8 cellular contexts compared by ENCODE assay signal in the genomic region with DNA sequence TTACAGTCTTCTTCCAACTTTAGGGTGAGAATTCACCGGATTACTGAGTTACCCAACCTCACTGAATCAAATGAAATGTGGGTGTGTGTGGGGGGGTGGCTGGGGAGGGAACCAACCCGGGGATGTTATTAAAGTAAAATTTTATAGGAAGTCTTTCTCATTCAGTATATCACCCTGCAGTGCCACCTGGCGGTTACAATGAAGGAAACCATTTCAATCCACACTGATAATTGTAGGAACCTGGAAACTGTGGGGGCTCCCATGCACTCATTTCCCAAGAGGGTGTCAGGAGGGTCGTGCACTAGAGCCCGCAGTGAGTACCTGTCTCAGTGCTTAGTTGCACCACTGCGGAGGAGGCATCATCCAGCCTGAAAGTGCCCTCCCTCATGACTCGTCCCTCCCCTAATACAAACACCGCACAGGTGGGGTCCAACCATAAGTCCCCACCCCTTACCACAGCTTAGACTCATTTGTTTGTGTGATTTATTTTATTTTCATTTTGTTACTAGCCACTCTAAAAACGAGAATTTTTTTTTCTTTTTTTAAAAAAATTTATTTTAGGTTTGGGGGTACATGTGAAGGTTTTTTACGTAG. TPM values are rescaled to one million over a fixed set of nuclear protein-coding genes. Genes with fewer than 3 reads are reported as not detected.
DNase-seq lines count a peak whose midpoint lies in the region; ATAC-seq and TF ChIP-seq lines count a peak whose summit lies in the region.

No MANE protein-coding gene starts in this region.

- peak; percentile 72 for TF ChIP-seq CTCF in DOHH2 (IDR thresholded peaks at IDR 0.05; ENCODE audit: low read depth, low read length, poor library complexity, severe bottlenecking)
- peak; percentile 91 for TF ChIP-seq CTCF in KMS-11 (conservative IDR thresholded peaks at IDR 0.05; ENCODE audit: low read depth, low read length)
- TF ChIP-seq CTCF in SU-DHL-6 (IDR thresholded peaks at IDR 0.05; ENCODE audit: insufficient read depth, low read length, poor library complexity, severe bottlenecking) = peak; percentile 64
- peak; percentile 33 to 72 (median 52) for TF ChIP-seq CTCF in breast epithelium (IDR thresholded peaks at IDR 0.05)

- H3F3A ChIP-seq in DOHH2 (ENCODE audit: control insufficient read depth, insufficient read depth) (no peaks in the 10 kb centered on the region), SU-DHL-6 (ENCODE audit: insufficient read depth) (no peaks in the 10 kb centered on the region)

- DNase-seq in breast epithelium (ENCODE audit: low spot score in 2 of 2) (peak in 1 of 2 donors; percentile 30), kidney tubule cell (ENCODE audit: low spot score) (peak; percentile 60), immature natural killer cell (no peak)
- DNase-seq in stimulated activated CD8-positive, alpha-beta memory T cell treated with anti-CD3 and anti-CD28 coated beads, Interleukin-12 subunit alpha, Interleukin-12 subunit beta, amount 100 ng/mL, for 1 hour (ENCODE audit: low read depth) = peak; percentile 2

- intact Hi-C loops in breast epithelium (cut with DNase I; ENCODE audit: low total_unique reads) = loop anchor here (10.0 kb wide), 1 partner anchor 191 kb away; no protein-coding TSS in a partner anchor

- H3K27ac Mint-ChIP-seq in immature natural killer cell = no peak overlapping the region

- no peaks in the 10 kb centered on the region for H3K4me1 ChIP-seq in DOHH2 (ENCODE audit: control insufficient read depth, low read length)
- no peaks in the 10 kb centered on the region for H3K4me1 ChIP-seq in KMS-11 (ENCODE audit: low read depth, poor library complexity, severe bottlenecking)
- no peaks in the 10 kb centered on the region for H3K4me1 ChIP-seq in breast epithelium

- H3K79me2 ChIP-seq in DOHH2 (ENCODE audit: control insufficient read depth, low read length) (no peaks in the 10 kb centered on the region), KMS-11 (ENCODE audit: insufficient read depth, low read depth) (no peaks in the 10 kb centered on the region), SU-DHL-6 (ENCODE audit: insufficient read depth, low read length) (no peaks in the 10 kb centered on the region)

- H3K9me3 ChIP-seq in DOHH2 (ENCODE audit: control insufficient read depth, insufficient read depth, low read length) (no peaks in the 10 kb centered on the region), SU-DHL-6 (ENCODE audit: insufficient read depth, low read length) (no peaks in the 10 kb centered on the region), breast epithelium (no peaks in the 10 kb centered on the region)

- H3K9me3 Mint-ChIP-seq in immature natural killer cell = no peaks in the 10 kb centered on the region

- H3K9me2 ChIP-seq in DOHH2 (replicated peaks; ENCODE audit: control insufficient read depth, low read length) (no peaks in the 10 kb centered on the region), SU-DHL-6 (replicated peaks; ENCODE audit: insufficient read depth, low read length) (no peaks in the 10 kb centered on the region)

- ATAC-seq in HG02588 (IDR thresholded peaks at IDR 0.05; ENCODE audit: unreplicated experiment) = no peak

- H3K27me3 ChIP-seq in DOHH2 (ENCODE audit: control insufficient read depth, low read length) (no peaks in the 10 kb centered on the region), KMS-11 (ENCODE audit: insufficient read depth, low read depth) (no peaks in the 10 kb centered on the region), SU-DHL-6 (ENCODE audit: low read length) (no peaks in the 10 kb centered on the region), breast epithelium (no peaks in the 10 kb centered on the region)

- no peak for TF ChIP-seq POLR2A in breast epithelium (IDR thresholded peaks at IDR 0.05)

- H3K27ac ChIP-seq in DOHH2 (ENCODE audit: low read depth, low read length) (no peak overlapping the region), KMS-11 (no peak overlapping the region), SU-DHL-6 (ENCODE audit: low read depth, low read length) (no peak overlapping the region), breast epithelium (no peak overlapping the region)

- no peaks in the 10 kb centered on the region for H3K36me3 ChIP-seq in DOHH2 (ENCODE audit: control insufficient read depth, low read length)
- no peaks in the 10 kb centered on the region for H3K36me3 ChIP-seq in KMS-11 (ENCODE audit: insufficient read depth)
- H3K36me3 ChIP-seq in SU-DHL-6 (ENCODE audit: low read length) = no peaks in the 10 kb centered on the region
- no peaks in the 10 kb centered on the region for H3K36me3 ChIP-seq in breast epithelium

- H3K4me3 Mint-ChIP-seq in immature natural killer cell = no peak overlapping the region

- H3K4me3 ChIP-seq in DOHH2 (ENCODE audit: low read length) (no peak overlapping the region), KMS-11 (IDR thresholded peaks at IDR 0.05; ENCODE audit: insufficient read depth, low read depth, low read length) (no peak overlapping the region), SU-DHL-6 (ENCODE audit: insufficient read depth, low read length, poor library complexity, severe bottlenecking) (no peak overlapping the region), breast epithelium (no peak overlapping the region)

- H3K9ac ChIP-seq in KMS-11 (no peak overlapping the region), SU-DHL-6 (ENCODE audit: low read length) (no peak overlapping the region)

- H3K36me3 Mint-ChIP-seq in immature natural killer cell = no peaks in the 10 kb centered on the region

- H2AFZ ChIP-seq in KMS-11 (ENCODE audit: low read depth) = no peak overlapping the region
- no peak overlapping the region for H2AFZ ChIP-seq in SU-DHL-6 (ENCODE audit: low read depth, low read length, severe bottlenecking)

- H3K4me2 ChIP-seq in DOHH2 (ENCODE audit: low read length) (no peak overlapping the region), KMS-11 (no peak overlapping the region), SU-DHL-6 (ENCODE audit: low read depth, low read length, poor library complexity, severe bottlenecking) (no peak overlapping the region)

- no peaks in the 10 kb centered on the region for H4K20me1 ChIP-seq in DOHH2 (ENCODE audit: control insufficient read depth, insufficient read depth, low read depth, low read length)
- no peaks in the 10 kb centered on the region for H4K20me1 ChIP-seq in KMS-11 (ENCODE audit: insufficient read depth)
- H4K20me1 ChIP-seq in SU-DHL-6 (ENCODE audit: low read depth, low read length) = no peaks in the 10 kb centered on the region

- peaks cover 0 to 6% (median 0%) of the 10 kb centered on the region in 3 donors for H3K27me3 Mint-ChIP-seq in immature natural killer cell (ENCODE audit: low read depth in 3 of 3)

- H3K4me1 Mint-ChIP-seq in immature natural killer cell = no peaks in the 10 kb centered on the region

RNA-seq across cellular contexts. Expression of gene IGSF5, which starts 29.1 kb away (rescaled TPM):
- under 1 TPM; 0.32 to 0.98 (median 0.73) TPM for total RNA-seq in breast epithelium
- not detected for polyA plus RNA-seq in immature natural killer cell

Comparison
In these comparisons a context has a peak if more than half of its experiments do, and no peak if none do; other contexts are left out.
1. DNase-seq: peak in kidney tubule cell (single experiment) and stimulated activated CD8-positive, alpha-beta memory T cell treated with anti-CD3 and anti-CD28 coated beads, Interleukin-12 subunit alpha, Interleukin-12 subunit beta, amount 100 ng/mL, for 1 hour (single experiment); none in immature natural killer cell (0 of 3).
2. Peak in every context shown above with its lines, with median percentiles within 50 percentile points of each other: CTCF ChIP-seq.